Comparison of ENCODE assay signal across 9 cellular contexts in genomic region chr3:39230453-39230852, GRCh38. TPM values are rescaled to one million over a fixed set of nuclear protein-coding genes. Genes with fewer than 3 reads are reported as not detected.
"Had no signal": no experiment of that assay in that cellular context is flagged by ENCODE, and none has a peak within 500 bp of the region (broad histone marks: within the 10 kb centered on the region; RNA-seq: fewer than 3 reads in every experiment).

No MANE protein-coding gene starts in this region.

- H3K27ac Mint-ChIP-seq: GM23338, H9, HFFc6 had no signal

- ATAC-seq: GM23338, K562 had no signal

- H3K9me3 Mint-ChIP-seq: GM23338, HFFc6 had no signal

- DNase-seq: H9, HCEC 1CT, HFFc6, IMR-90, KG1 had no signal

- H3K4me3 Mint-ChIP-seq: GM23338, H9, HFFc6 had no signal

- H3K4me3 ChIP-seq: GM23338, K562 had no signal

RNA-seq across cellular contexts. Expression of gene XIRP1, which starts 38.1 kb away (rescaled TPM):
- total RNA-seq: GM23338, H1, H9, HFFc6, HT-29 had no signal
- polyA plus RNA-seq: GM23338, H1 had no signal

RNA-seq across cellular contexts. Expression of gene CX3CR1, which starts 49.4 kb away (rescaled TPM):
- total RNA-seq: H1, H9, HFFc6, HT-29, IMR-90, K562 had no signal
- polyA plus RNA-seq: IMR-90 had no signal
